28 cellular contexts compared by ENCODE assay signal in the genomic region with DNA sequence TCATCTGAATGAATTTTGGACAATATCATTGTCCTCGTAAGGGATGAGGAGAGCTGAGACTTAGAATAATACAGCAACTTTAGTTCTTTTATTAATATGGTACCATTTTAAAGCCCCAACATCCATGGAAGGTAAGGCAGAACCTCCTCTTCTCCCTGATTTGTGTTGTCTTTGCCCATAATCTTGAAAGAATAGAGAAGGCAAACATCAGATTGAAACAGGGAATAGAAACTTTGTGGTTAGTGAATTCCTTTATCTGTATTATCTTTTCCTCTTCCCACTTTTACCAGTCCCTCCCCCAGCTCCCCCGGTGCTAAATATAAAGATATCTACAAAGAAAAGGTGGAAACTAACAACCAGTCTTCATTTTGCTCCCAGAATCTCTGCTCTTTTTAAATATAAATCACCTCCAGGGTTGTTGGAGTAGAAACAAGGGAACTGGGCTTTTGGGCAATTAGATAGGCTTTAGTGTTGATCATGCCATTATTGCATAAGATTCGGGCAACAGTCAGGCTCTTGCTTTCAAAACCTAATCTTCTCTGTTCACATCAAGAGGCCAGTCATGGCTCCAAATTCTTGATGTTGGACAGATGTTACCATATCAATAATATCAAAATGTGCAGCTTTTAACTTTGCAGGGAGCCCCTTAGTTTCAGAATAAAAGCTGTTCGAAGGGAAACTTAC. TPM values are rescaled to one million over a fixed set of nuclear protein-coding genes. Genes with fewer than 3 reads are reported as not detected.
A peak's percentile ranks its signal among the peaks of the same experiment; 100 is the strongest.
DNase-seq lines count a peak whose midpoint lies in the region; ATAC-seq and TF ChIP-seq lines count a peak whose summit lies in the region.
"Had no signal": no experiment of that assay in that cellular context is flagged by ENCODE, and none has a peak within 500 bp of the region (broad histone marks: within the 10 kb centered on the region; RNA-seq: fewer than 3 reads in every experiment).

No MANE protein-coding gene starts in this region.

- peak; percentile 27 for DNase-seq in NB4 (ENCODE audit: low read depth)
- DNase-seq in SKM-1 treated with dmso at 0.1 percent for 144 hours (lab: John Stamatoyannopoulos, UW; ENCODE audit: unreplicated experiment): peak; percentile 40
- DNase-seq in neural crest cell (ENCODE audit: low read depth, low spot score): no peak
- no peak for DNase-seq in DMS53 (lab: John Stamatoyannopoulos, UW)
- no peak for DNase-seq in GM19238 (ENCODE audit: insufficient read length, low spot score)
- DNase-seq in activated CD4-positive, alpha-beta T cell treated with anti-CD3 and anti-CD28 coated beads, Interleukin-2, amount 50 U/mL, for 1 hour: no peak
- DNase-seq: activated naive CD4-positive, alpha-beta T cell treated with anti-CD3 and anti-CD28 coated beads, Interleukin-2, amount 50 U/mL, for 16 hours; body of pancreas; DMS79 treated with DMSO at 0.1 percent for 48 hours; effector memory CD8-positive, alpha-beta T cell; erythroblast; HFFc6; mesendoderm; NCI-H1436; NCI-H2081; NCI-H226; posterior cingulate gyrus; right cardiac atrium; stimulated activated CD4-positive, alpha-beta T cell treated with anti-CD3 and anti-CD28 coated beads, Interleukin-1b, Interleukin-23, amount 100 ng/mL, for 48 hours; stimulated activated naive CD8-positive, alpha-beta T cell treated with anti-CD3 and anti-CD28 coated beads, Interleukin-15, amount 100 ng/mL, for 72 hours; T-helper 2 cell had no signal

- H4K20me1 ChIP-seq in BLaER1 treated with 17β-estradiol and CSF1 and Interleukin-3, amounts not matched to agents 10 nM and 100 nM: peaks cover 0 to 94% (median 21%) of the 10 kb centered on the region in 11 experiments; a peak in 14 of 22 replicates

- TF ChIP-seq POLR2A in NB4 (IDR thresholded peaks at IDR 0.05; ENCODE audit: extremely low read depth, insufficient read length): no peak

- peak overlapping the region; percentile 27 for H3K27ac Mint-ChIP-seq in neural crest cell (ENCODE audit: unreplicated experiment)
- H3K27ac Mint-ChIP-seq: activated T-helper 2 cell treated with anti-CD3 and anti-CD28 coated beads, Interferon-gamma antibody, Interleukin-2, Interleukin-4, amounts not matched to agents 10 μg/mL and 5 μg/mL and 100 μg/mL, durations not matched to agents 14 hours and 24 hours and 36 hours; effector memory CD8-positive, alpha-beta T cell; GM23338; HFFc6; stimulated activated naive CD8-positive, alpha-beta T cell treated with anti-CD3 and anti-CD28 coated beads, Interleukin-15, amount 100 ng/mL, for 72 hours had no signal

- H3K4me1 Mint-ChIP-seq in neural crest cell: peaks cover 9% of the 10 kb centered on the region

- H3K9ac ChIP-seq in BLaER1 treated with 17β-estradiol and CSF1 and Interleukin-3, amounts not matched to agents 10 nM and 100 nM: no peak overlapping the region

- ATAC-seq in HG03095 (IDR thresholded peaks at IDR 0.05; ENCODE audit: unreplicated experiment): no peak
- ATAC-seq: body of pancreas; effector memory CD8-positive, alpha-beta T cell; GM23338; right cardiac atrium; stimulated activated naive CD8-positive, alpha-beta T cell treated with anti-CD3 and anti-CD28 coated beads, Interleukin-15, amount 100 ng/mL, for 72 hours had no signal

- no peaks in the 10 kb centered on the region for H3K9me3 ChIP-seq in BLaER1 treated with 17β-estradiol and CSF1 and Interleukin-3, amounts not matched to agents 10 nM and 100 nM (replicated peaks in 1 of 11)
- H3K9me3 ChIP-seq: body of pancreas had no signal

- H3K4me2 ChIP-seq in BLaER1 treated with 17β-estradiol and CSF1 and Interleukin-3, amounts not matched to agents 10 nM and 100 nM: peak overlapping the region; percentile 62 to 85 (median 77)
- H3K4me2 ChIP-seq: GM23338, smooth muscle cell had no signal

- no peaks in the 10 kb centered on the region for H3K36me3 Mint-ChIP-seq in neural crest cell (ENCODE audit: low read depth)

- H3K4me1 ChIP-seq in BLaER1 treated with 17β-estradiol and CSF1 and Interleukin-3, amounts not matched to agents 10 nM and 100 nM: peaks cover 22 to 55% (median 27%) of the 10 kb centered on the region in 10 experiments

- H3K27me3 ChIP-seq in BLaER1 treated with 17β-estradiol and CSF1 and Interleukin-3, amounts not matched to agents 10 nM and 100 nM: peaks cover 0 to 14% (median 0%) of the 10 kb centered on the region in 11 experiments; a peak in 2 of 22 replicates
- H3K27me3 ChIP-seq: body of pancreas had no signal

- peak overlapping the region in 1 of 10 experiments; percentile 4; a peak in 1 of 20 replicates for H3K4me3 ChIP-seq in BLaER1 treated with 17β-estradiol and CSF1 and Interleukin-3, amounts not matched to agents 10 nM and 100 nM
- H3K4me3 ChIP-seq in NB4 (ENCODE audit: low read depth, low read length): no peak overlapping the region
- H3K4me3 ChIP-seq: body of pancreas, GM23338, SK-N-MC, smooth muscle cell had no signal

- H3K27ac ChIP-seq in BLaER1 treated with 17β-estradiol and CSF1 and Interleukin-3, amounts not matched to agents 10 nM and 100 nM: peak overlapping the region in 1 of 11 experiments; percentile 12; a peak in 1 of 22 replicates
- H3K27ac ChIP-seq: body of pancreas, SK-N-MC had no signal

- H3K4me3 Mint-ChIP-seq in neural crest cell: no peak overlapping the region
- H3K4me3 Mint-ChIP-seq: central memory CD8-positive, alpha-beta T cell; effector memory CD8-positive, alpha-beta T cell; GM23338; HFFc6; stimulated activated naive CD8-positive, alpha-beta T cell treated with anti-CD3 and anti-CD28 coated beads, Interleukin-15, amount 100 ng/mL, for 72 hours had no signal

- H3K36me3 ChIP-seq in BLaER1 treated with 17β-estradiol and CSF1 and Interleukin-3, amounts not matched to agents 10 nM and 100 nM: peaks cover 3 to 26% (median 19%) of the 10 kb centered on the region in 11 experiments; a peak in 18 of 22 replicates

- no peaks in the 10 kb centered on the region for H3K27me3 Mint-ChIP-seq in neural crest cell (ENCODE audit: low read depth)
- H3K27me3 Mint-ChIP-seq: central memory CD8-positive, alpha-beta T cell; effector memory CD8-positive, alpha-beta T cell; stimulated activated naive CD8-positive, alpha-beta T cell treated with anti-CD3 and anti-CD28 coated beads, Interleukin-15, amount 100 ng/mL, for 72 hours had no signal

- TF ChIP-seq CTCF in NB4 (IDR thresholded peaks at IDR 0.05; ENCODE audit: low read depth, low read length): no peak
- no peak for TF ChIP-seq CTCF in neural crest cell (conservative IDR thresholded peaks at IDR 0.05)

- no peaks in the 10 kb centered on the region for H3K9me3 Mint-ChIP-seq in neural crest cell
- H3K9me3 Mint-ChIP-seq: activated T-helper 2 cell treated with anti-CD3 and anti-CD28 coated beads, Interferon-gamma antibody, Interleukin-2, Interleukin-4, amounts not matched to agents 10 μg/mL and 5 μg/mL and 100 μg/mL, durations not matched to agents 14 hours and 24 hours and 36 hours; central memory CD8-positive, alpha-beta T cell; effector memory CD8-positive, alpha-beta T cell; GM23338; HFFc6; stimulated activated naive CD8-positive, alpha-beta T cell treated with anti-CD3 and anti-CD28 coated beads, Interleukin-15, amount 100 ng/mL, for 72 hours had no signal

RNA-seq across cellular contexts. Expression of gene ITPR1, which starts 32.5 kb away (rescaled TPM):
- total RNA-seq in neural crest cell: 4.8 and 6.6 TPM in 2 replicates

RNA-seq across cellular contexts. Expression of gene SUMF1, which starts 58.6 kb away (rescaled TPM):
- total RNA-seq in neural crest cell: 10.6 and 11.1 TPM in 2 replicates

Comparison
In these comparisons a context has a peak if more than half of its experiments do, and no peak if none do; other contexts are left out.
1. DNase-seq: peak in NB4 (single experiment) and SKM-1 treated with dmso at 0.1 percent for 144 hours (single experiment); none in neural crest cell (single experiment), DMS53 (single experiment), GM19238 (single experiment) and activated CD4-positive, alpha-beta T cell treated with anti-CD3 and anti-CD28 coated beads, Interleukin-2, amount 50 U/mL, for 1 hour (single experiment).